In the genomic region with DNA sequence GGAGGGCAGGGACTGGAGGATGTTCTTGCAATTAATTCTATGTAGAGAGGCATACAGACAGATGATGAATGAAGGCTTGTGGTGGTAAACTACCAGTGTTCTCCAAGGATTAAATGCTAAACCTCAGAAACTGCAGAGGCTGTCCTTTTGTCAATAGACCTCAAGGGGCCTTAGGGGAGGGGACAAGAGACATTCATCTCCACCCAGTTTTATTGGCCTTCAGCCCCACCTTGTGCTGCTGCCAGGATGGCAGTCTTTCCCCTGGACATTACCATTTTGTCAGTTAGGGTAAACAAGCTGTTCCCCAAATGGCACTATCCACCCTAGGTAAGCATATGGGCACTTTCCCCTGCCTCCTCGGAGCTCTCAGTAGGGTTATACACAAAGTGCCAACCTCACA, we compare ENCODE assay signal across 23 cellular contexts. TPM values are rescaled to one million over a fixed set of nuclear protein-coding genes. Genes with fewer than 3 reads are reported as not detected.
DNase-seq lines count a peak whose midpoint lies in the region; ATAC-seq and TF ChIP-seq lines count a peak whose summit lies in the region.
"Had no signal": no experiment of that assay in that cellular context is flagged by ENCODE, and none has a peak within 500 bp of the region (broad histone marks: within the 10 kb centered on the region; RNA-seq: fewer than 3 reads in every experiment).

No MANE protein-coding gene starts in this region.

- H3K4me2 ChIP-seq in PC-3 (ENCODE audit: low read length) (no peak overlapping the region), mesendoderm (ENCODE audit: low read length) (no peak overlapping the region)

- no peak overlapping the region for H2BK15ac ChIP-seq in mesendoderm (replicated peaks; ENCODE audit: low read depth)

- H3K18ac ChIP-seq in mesendoderm (ENCODE audit: low read length) = no peak overlapping the region

- no peak overlapping the region for H3K27ac ChIP-seq in PC-3 (ENCODE audit: low read length)
- H3K27ac ChIP-seq in mesendoderm (ENCODE audit: low read depth, low read length) = no peak overlapping the region
- H3K27ac ChIP-seq in transverse colon = peak overlapping the region; percentile 81 to 95 (median 92)
- H3K27ac ChIP-seq: C4-2B had no signal

- H3K4me3 ChIP-seq in PC-3 (ENCODE audit: low read length) = no peak overlapping the region
- H3K4me3 ChIP-seq in mesendoderm (ENCODE audit: low read length) = no peak overlapping the region
- H3K4me3 ChIP-seq in transverse colon = no peak overlapping the region
- H3K4me3 ChIP-seq: K562 had no signal

- peaks cover 6% of the 10 kb centered on the region for H3F3A ChIP-seq in PC-3 (ENCODE audit: low read length, unreplicated experiment)

- H3K4me1 Mint-ChIP-seq in activated naive CD8-positive, alpha-beta T cell treated with anti-CD3 and anti-CD28 coated beads, Interleukin-2, amount 50 U/mL, for 24 hours = peaks cover 12% of the 10 kb centered on the region
- peaks cover 11% of the 10 kb centered on the region for H3K4me1 Mint-ChIP-seq in activated naive CD8-positive, alpha-beta T cell treated with anti-CD3 and anti-CD28 coated beads for 36 hours

- H3K36me3 ChIP-seq in PC-3 (ENCODE audit: low read depth, low read length) = no peaks in the 10 kb centered on the region
- H3K36me3 ChIP-seq in mesendoderm (ENCODE audit: control insufficient read depth, insufficient read depth, low read length) = no peaks in the 10 kb centered on the region
- H3K36me3 ChIP-seq in transverse colon = no peaks in the 10 kb centered on the region

- DNase-seq in activated naive CD8-positive, alpha-beta T cell treated with anti-CD3 and anti-CD28 coated beads, Interleukin-2, amount 50 U/mL, for 24 hours = no peak
- no peak for DNase-seq in activated naive CD8-positive, alpha-beta T cell treated with anti-CD3 and anti-CD28 coated beads for 36 hours
- DNase-seq in PC-3 (peak; percentile 11), mesendoderm (peak; percentile 13), transverse colon (peak; percentile 67), DMS79 (lab: John Stamatoyannopoulos, UW) (no peak), NK-92 (lab: John Stamatoyannopoulos, UW; ENCODE audit: unreplicated experiment) (no peak)
- DNase-seq: Calu3; CD8-positive, alpha-beta memory T cell; DMS53; EL; HCEC 1CT; NCI-H1092; NCI-H1436; NCI-H187 treated with DMSO at 0.1 percent for 48 hours; NCI-H748 treated with DMSO at 0.1 percent for 48 hours; SHP77 had no signal

- no peak for TF ChIP-seq POLR2A in transverse colon (IDR thresholded peaks at IDR 0.05)

- H3K4ac ChIP-seq in mesendoderm (ENCODE audit: low read depth, low read length) = no peak overlapping the region

- H3K27ac Mint-ChIP-seq in activated naive CD8-positive, alpha-beta T cell treated with anti-CD3 and anti-CD28 coated beads, Interleukin-2, amount 50 U/mL, for 24 hours = no peak overlapping the region
- no peak overlapping the region for H3K27ac Mint-ChIP-seq in activated naive CD8-positive, alpha-beta T cell treated with anti-CD3 and anti-CD28 coated beads for 36 hours

- H3K79me2 ChIP-seq in PC-3 (ENCODE audit: low read length) = 0 out of 2 replicates have a peak, but pooled peaks cover 4% of the 10 kb centered on the region
- no peaks in the 10 kb centered on the region for H3K79me2 ChIP-seq in mesendoderm (ENCODE audit: control insufficient read depth, insufficient read depth, low read length)

- H3K4me3 Mint-ChIP-seq in activated naive CD8-positive, alpha-beta T cell treated with anti-CD3 and anti-CD28 coated beads, Interleukin-2, amount 50 U/mL, for 24 hours = no peak overlapping the region
- H3K4me3 Mint-ChIP-seq in activated naive CD8-positive, alpha-beta T cell treated with anti-CD3 and anti-CD28 coated beads for 36 hours = no peak overlapping the region
- H3K4me3 Mint-ChIP-seq: CD8-positive, alpha-beta memory T cell had no signal

- intact Hi-C loops in PC-3 (cut with micrococcal nuclease) (no loop called here), transverse colon (cut with DNase I; ENCODE audit: low total_unique reads) (no loop called here)

- H3K56ac ChIP-seq in mesendoderm (ENCODE audit: low read length) = no peak overlapping the region

- no peaks in the 10 kb centered on the region for H3K27me3 ChIP-seq in PC-3 (ENCODE audit: low read length)
- no peaks in the 10 kb centered on the region for H3K27me3 ChIP-seq in mesendoderm (ENCODE audit: insufficient read depth, low read length, poor library complexity)
- H3K27me3 ChIP-seq in transverse colon = peaks cover 4% of the 10 kb centered on the region

- no peaks in the 10 kb centered on the region for H3K27me3 Mint-ChIP-seq in activated naive CD8-positive, alpha-beta T cell treated with anti-CD3 and anti-CD28 coated beads, Interleukin-2, amount 50 U/mL, for 24 hours
- H3K27me3 Mint-ChIP-seq in activated naive CD8-positive, alpha-beta T cell treated with anti-CD3 and anti-CD28 coated beads for 36 hours = peaks cover 8% of the 10 kb centered on the region
- H3K27me3 Mint-ChIP-seq: CD8-positive, alpha-beta memory T cell had no signal

- H4K8ac ChIP-seq in mesendoderm (ENCODE audit: low read depth, low read length) = no peak overlapping the region

- H2BK120ac ChIP-seq in mesendoderm (ENCODE audit: low read depth, low read length) = no peak overlapping the region

- ATAC-seq in activated naive CD8-positive, alpha-beta T cell treated with anti-CD3 and anti-CD28 coated beads, Interleukin-2, amount 50 U/mL, for 24 hours = peak; percentile 7
- ATAC-seq in PC-3 (no peak), GM18511 (IDR thresholded peaks at IDR 0.05; ENCODE audit: unreplicated experiment) (no peak)
- ATAC-seq: HepG2, K562 had no signal

- H2AK5ac ChIP-seq in mesendoderm (ENCODE audit: low read length) = no peak overlapping the region

- H3K4me1 ChIP-seq in PC-3 (ENCODE audit: insufficient read depth, low read length) (peaks cover 18% of the 10 kb centered on the region), mesendoderm (ENCODE audit: control insufficient read depth, low read depth, low read length) (no peaks in the 10 kb centered on the region), transverse colon (peaks cover 0 to 33% (median 21%) of the 10 kb centered on the region in 4 donors)

- no peaks in the 10 kb centered on the region for H3K9me2 ChIP-seq in PC-3 (replicated peaks; ENCODE audit: low read length)

- TF ChIP-seq CTCF in PC-3 (conservative IDR thresholded peaks at IDR 0.05; ENCODE audit: low read depth, low read length) = no peak
- TF ChIP-seq CTCF in transverse colon (IDR thresholded peaks at IDR 0.05) = peak in 1 of 5 experiments; percentile 12

- WGBS in mesendoderm (ENCODE audit: extremely low coverage, insufficient coverage, low lambda C conversion rate) = no CpG with 5 or more reads among the region's 1 CpG
- 71% methylated on average over 1 of the region's 1 CpG; no CpG with 5 or more reads in 1 of the 2 donors for WGBS in transverse colon (ENCODE audit: low coverage in 1 of 2), 2 donors

- no peaks in the 10 kb centered on the region for H4K20me1 ChIP-seq in PC-3 (ENCODE audit: low read length)

- H3K9ac ChIP-seq in PC-3 (ENCODE audit: low read length) (no peak overlapping the region), mesendoderm (ENCODE audit: low read length) (no peak overlapping the region)

- H3K9me3 ChIP-seq in PC-3 (ENCODE audit: low read length) (no peaks in the 10 kb centered on the region), transverse colon (no peaks in the 10 kb centered on the region)

- H3K79me1 ChIP-seq in mesendoderm (ENCODE audit: low read length) = no peaks in the 10 kb centered on the region

- POLR2A ChIA-PET in PC-3 (lab: Charles Lee; ENCODE audit: unreplicated experiment) = interaction anchor here (0.6 kb wide), 2 partner anchors 11 to 63 kb away, joined by 3 to 5 read pairs; no protein-coding TSS in a partner anchor

- no peak overlapping the region for H2AFZ ChIP-seq in PC-3 (ENCODE audit: low read length)

- BruUV-seq in PC-3 (replicated peaks; lab: Mats Ljungman, UMichigan) = no TSS peak

- no peak overlapping the region for H4K5ac ChIP-seq in mesendoderm (ENCODE audit: low read length)

- no peak overlapping the region for H2BK5ac ChIP-seq in mesendoderm (ENCODE audit: low read length)

- CTCF ChIA-PET in PC-3 (lab: Charles Lee) = interaction anchor here (0.9 kb wide), 1 partner anchor 66 kb away, joined by 3 read pairs; no protein-coding TSS in a partner anchor

- no peak for TF ChIP-seq EP300 in transverse colon (IDR thresholded peaks at IDR 0.05; ENCODE audit: low read depth)

- no peaks in the 10 kb centered on the region for H3K36me3 Mint-ChIP-seq in activated naive CD8-positive, alpha-beta T cell treated with anti-CD3 and anti-CD28 coated beads, Interleukin-2, amount 50 U/mL, for 24 hours (ENCODE audit: low read depth)
- H3K36me3 Mint-ChIP-seq in activated naive CD8-positive, alpha-beta T cell treated with anti-CD3 and anti-CD28 coated beads for 36 hours = peaks cover under 1% of the 10 kb centered on the region

- in situ Hi-C loops in transverse colon (cut with MboI; ENCODE audit: low pct_ligation_motif_present in 1 of 4, low pct_unique_long_range_greater_than_20kb in 1 of 4, low sequenced_read_pairs in 3 of 4) = no loop called here

- no peak overlapping the region for H3K23ac ChIP-seq in mesendoderm (ENCODE audit: low read length)

- no peaks in the 10 kb centered on the region for H3K9me3 Mint-ChIP-seq in activated naive CD8-positive, alpha-beta T cell treated with anti-CD3 and anti-CD28 coated beads, Interleukin-2, amount 50 U/mL, for 24 hours
- H3K9me3 Mint-ChIP-seq in activated naive CD8-positive, alpha-beta T cell treated with anti-CD3 and anti-CD28 coated beads for 36 hours = no peaks in the 10 kb centered on the region
- H3K9me3 Mint-ChIP-seq: CD8-positive, alpha-beta memory T cell had no signal

RNA-seq across cellular contexts. Expression of gene SMAGP, which starts 4.9 kb away (rescaled TPM):
- 1 to 10 TPM in 1 of 2 experiments, under 1 TPM in 1; 0.64 to 1.3 TPM for total RNA-seq in activated naive CD8-positive, alpha-beta T cell treated with anti-CD3 and anti-CD28 coated beads for 36 hours
- total RNA-seq in PC-3 (2014; rRNA removed) = 55.3 and 62.5 TPM in 2 replicates
- polyA plus RNA-seq in mesendoderm (2013, experiment 1 of 2) = 17.0 TPM
- polyA plus RNA-seq in mesendoderm (2013, experiment 2 of 2) = 17.0 TPM
- total RNA-seq in transverse colon = 100 to 1,000 TPM in 2 of 4 donors, 10 to 100 TPM in 2; 29.5 to 144 (median 104) TPM

RNA-seq across cellular contexts. Expression of gene DAZAP2, which starts 36.5 kb away (rescaled TPM):
- total RNA-seq in activated naive CD8-positive, alpha-beta T cell treated with anti-CD3 and anti-CD28 coated beads for 36 hours = 10 to 100 TPM; 94.2 to 95.4 TPM
- total RNA-seq in PC-3 (2014; rRNA removed) (56.1 and 57.4 TPM in 2 replicates), transverse colon (100 to 1,000 TPM; 106 to 429 (median 233) TPM)
- polyA plus RNA-seq in mesendoderm (2013, experiment 1 of 2) = 35.9 TPM
- polyA plus RNA-seq in mesendoderm (2013, experiment 2 of 2) = 34.9 TPM

RNA-seq across cellular contexts. Expression of gene BIN2, which starts 48.9 kb away (rescaled TPM):
- total RNA-seq in activated naive CD8-positive, alpha-beta T cell treated with anti-CD3 and anti-CD28 coated beads for 36 hours = 10 to 100 TPM; 32.0 to 34.2 TPM
- total RNA-seq in PC-3 (2014; rRNA removed) (not detected in 2 replicates), transverse colon (10 to 100 TPM in 2 of 4 donors, 1 to 10 TPM in 2; 4.0 to 28.8 (median 9.0) TPM)
- 0.11 TPM for polyA plus RNA-seq in mesendoderm (2013, experiment 1 of 2)
- 0.07 TPM for polyA plus RNA-seq in mesendoderm (2013, experiment 2 of 2)
- total RNA-seq: Calu3, HepG2, NCI-H460, RPMI7951 had no signal
- polyA plus RNA-seq: HepG2 had no signal

RNA-seq across cellular contexts. Expression of gene POU6F1, which starts 57.2 kb away (rescaled TPM):
- 1 to 10 TPM; 6.5 to 6.9 TPM for total RNA-seq in activated naive CD8-positive, alpha-beta T cell treated with anti-CD3 and anti-CD28 coated beads for 36 hours
- total RNA-seq in PC-3 (2014; rRNA removed) (0.17 and 6.9 TPM in 2 replicates), transverse colon (1 to 10 TPM; 3.7 to 6.5 (median 6.1) TPM)
- 3.9 TPM for polyA plus RNA-seq in mesendoderm (2013, experiment 1 of 2)
- 4.5 TPM for polyA plus RNA-seq in mesendoderm (2013, experiment 2 of 2)

Comparison
In these comparisons a context has a peak if more than half of its experiments do, and no peak if none do; other contexts are left out.
1. DNase-seq: peak in PC-3 (single experiment), mesendoderm (single experiment) and transverse colon (single experiment); none in activated naive CD8-positive, alpha-beta T cell treated with anti-CD3 and anti-CD28 coated beads, Interleukin-2, amount 50 U/mL, for 24 hours (single experiment), activated naive CD8-positive, alpha-beta T cell treated with anti-CD3 and anti-CD28 coated beads for 36 hours (single experiment), DMS79 (single experiment) and NK-92 (single experiment).
2. H3K27ac ChIP-seq: peak in transverse colon (4 of 4); none in PC-3 (single experiment) and mesendoderm (single experiment).
3. RNA of gene SMAGP, which starts 4.9 kb away (total RNA-seq): 29.5 to 144 TPM in transverse colon and 55.3 to 62.5 TPM in PC-3; 0.64 to 1.3 TPM in activated naive CD8-positive, alpha-beta T cell treated with anti-CD3 and anti-CD28 coated beads for 36 hours; every median in the first group is over 10 times any median in the second.